13 cellular contexts compared by ENCODE assay signal in the genomic region with DNA sequence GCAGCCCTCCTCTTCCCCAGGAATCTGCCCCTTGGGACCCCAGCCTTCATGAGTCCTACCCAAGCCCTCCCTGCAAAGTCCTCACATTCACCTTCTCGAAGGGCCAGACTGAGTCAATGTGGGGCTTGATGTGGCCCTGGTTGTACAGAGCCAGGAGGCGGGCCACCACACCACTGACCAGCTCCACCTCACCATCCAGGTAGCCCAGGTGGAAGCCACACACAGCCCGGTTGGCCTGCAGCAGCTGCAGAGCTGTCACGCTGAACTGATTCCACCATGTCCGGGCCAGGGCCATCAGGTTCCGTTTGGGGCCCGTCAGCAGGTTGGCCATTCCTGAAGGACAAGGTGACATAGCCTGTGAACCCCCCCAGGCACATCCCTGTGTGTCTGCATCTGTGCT. TPM values are rescaled to one million over a fixed set of nuclear protein-coding genes. Genes with fewer than 3 reads are reported as not detected.
DNase-seq lines count a peak whose midpoint lies in the region; ATAC-seq and TF ChIP-seq lines count a peak whose summit lies in the region.
"Had no signal": no experiment of that assay in that cellular context is flagged by ENCODE, and none has a peak within 500 bp of the region (broad histone marks: within the 10 kb centered on the region; RNA-seq: fewer than 3 reads in every experiment).

No MANE protein-coding gene starts in this region.

- no peak for TF ChIP-seq POLR2A in breast epithelium (IDR thresholded peaks at IDR 0.05)

- TF ChIP-seq CTCF in breast epithelium (IDR thresholded peaks at IDR 0.05) (no peak), mammary epithelial cell (conservative IDR thresholded peaks at IDR 0.05 in 1 of 2, IDR thresholded peaks at IDR 0.05 in 1 of 2; ENCODE audit: extremely low read depth in 1 of 2, insufficient read depth in 1 of 2, low read depth in 1 of 2, low read length in 2 of 2) (no peak), neutrophil (IDR thresholded peaks at IDR 0.05) (no peak)

- H3K9ac ChIP-seq in mammary epithelial cell (ENCODE audit: insufficient read depth, low read length) (no peak overlapping the region), duodenal mucosa (ENCODE audit: low read depth in 1 of 2, low read length in 2 of 2) (no peak overlapping the region)

- in situ Hi-C loops in mammary epithelial cell (cut with MboI; ENCODE audit: low sequenced_read_pairs in 2 of 2) = loop anchor here in 1 of 2 donors (25.0 kb wide), 1 partner anchor 296 kb away; no protein-coding TSS in a partner anchor

- H4K20me1 ChIP-seq in mammary epithelial cell (ENCODE audit: insufficient read depth, low read length) = no peaks in the 10 kb centered on the region

- dilution Hi-C loops in mammary epithelial cell (cut with HindIII; ENCODE audit: low sequenced_read_pairs) = no loop called here

- no peak overlapping the region for H2AFZ ChIP-seq in mammary epithelial cell (ENCODE audit: low read depth, low read length)

- no peaks in the 10 kb centered on the region for H3K4me1 ChIP-seq in breast epithelium
- peaks cover 5% of the 10 kb centered on the region for H3K4me1 ChIP-seq in mammary epithelial cell (ENCODE audit: insufficient read depth, low read length)
- peaks cover 23 to 40% of the 10 kb centered on the region in 2 donors for H3K4me1 ChIP-seq in duodenal mucosa (ENCODE audit: control insufficient read depth in 1 of 2, insufficient read depth in 2 of 2, low read length in 2 of 2)
- H3K4me1 ChIP-seq in neutrophil (ENCODE audit: control insufficient read depth in 1 of 2, insufficient read depth in 1 of 2, low read depth in 1 of 2, low read length in 1 of 2) = peaks cover 52 to 57% of the 10 kb centered on the region in 2 experiments
- peaks cover 1% of the 10 kb centered on the region for H3K4me1 ChIP-seq in urinary bladder (ENCODE audit: insufficient read depth)

- peak overlapping the region; percentile 12 to 86 for H3K27ac ChIP-seq in breast epithelium
- H3K27ac ChIP-seq in mammary epithelial cell (ENCODE audit: insufficient read depth, low read depth, low read length) = no peak overlapping the region
- peak overlapping the region; percentile 35 for H3K27ac ChIP-seq in duodenal mucosa (ENCODE audit: low read depth, low read length)
- H3K27ac ChIP-seq in neutrophil = peak overlapping the region; percentile 55
- peak overlapping the region; percentile 7 for H3K27ac ChIP-seq in urinary bladder (ENCODE audit: low read depth)

- DNase-seq in breast epithelium (ENCODE audit: low spot score in 2 of 2) (no peak), mammary epithelial cell (no peak), NCI-H774 (lab: John Stamatoyannopoulos, UW) (no peak)
- DNase-seq: activated CD4-positive, alpha-beta T cell treated with anti-CD3 and anti-CD28 coated beads, Interleukin-2, amount 10 ng/mL, durations not matched to agents 7 days and 5 days; activated T-cell treated with anti-CD3 and anti-CD28 coated beads, Interleukin-2, amount 50 U/mL, for 1 hour; CD4-positive, CD25-positive, alpha-beta regulatory T cell; dorsolateral prefrontal cortex; NCI-H1436 treated with DMSO at 0.1 percent for 48 hours had no signal

- H3K9me3 ChIP-seq in breast epithelium (no peaks in the 10 kb centered on the region), mammary epithelial cell (replicated peaks; ENCODE audit: insufficient read depth, low read length) (no peaks in the 10 kb centered on the region), duodenal mucosa (ENCODE audit: control insufficient read depth in 1 of 2, low read length in 2 of 2) (no peaks in the 10 kb centered on the region), neutrophil (no peaks in the 10 kb centered on the region)

- ATAC-seq in GM19324 (IDR thresholded peaks at IDR 0.05; ENCODE audit: low FRiP score, unreplicated experiment) = no peak
- no peak for ATAC-seq in HG03280 (IDR thresholded peaks at IDR 0.05; ENCODE audit: unreplicated experiment)

- intact Hi-C loops in breast epithelium (cut with DNase I; ENCODE audit: low total_unique reads) (loop anchor here (10.0 kb wide), 1 partner anchor 329 kb away; no protein-coding TSS in a partner anchor), mammary epithelial cell (cut with micrococcal nuclease) (no loop called here)

- no peak overlapping the region for H3K4me3 ChIP-seq in breast epithelium
- H3K4me3 ChIP-seq in mammary epithelial cell (replicated peaks in 1 of 3; ENCODE audit: insufficient read depth in 1 of 3, low read depth in 2 of 3, low read length in 3 of 3) = no peak overlapping the region
- no peak overlapping the region for H3K4me3 ChIP-seq in duodenal mucosa (ENCODE audit: low read depth in 1 of 2, low read length in 2 of 2)
- H3K4me3 ChIP-seq in neutrophil (ENCODE audit: low read depth in 1 of 2, low read length in 1 of 2) = no peak overlapping the region
- no peak overlapping the region for H3K4me3 ChIP-seq in urinary bladder (ENCODE audit: low read depth, low read length)
- H3K4me3 ChIP-seq: dorsolateral prefrontal cortex had no signal

- no peaks in the 10 kb centered on the region for H3K27me3 ChIP-seq in breast epithelium
- no peaks in the 10 kb centered on the region for H3K27me3 ChIP-seq in mammary epithelial cell (ENCODE audit: insufficient read depth, low read length)
- H3K27me3 ChIP-seq in duodenal mucosa (ENCODE audit: control insufficient read depth in 1 of 2, insufficient read depth in 2 of 2, low read length in 2 of 2) = no peaks in the 10 kb centered on the region
- no peaks in the 10 kb centered on the region for H3K27me3 ChIP-seq in neutrophil
- H3K27me3 ChIP-seq: dorsolateral prefrontal cortex had no signal

- BruUV-seq in mammary epithelial cell (replicated peaks; lab: Mats Ljungman, UMichigan) = no TSS peak

- no peak overlapping the region for H3K4me2 ChIP-seq in mammary epithelial cell (ENCODE audit: insufficient read depth, low read depth, low read length)

- CTCF ChIA-PET in mammary epithelial cell (lab: Charles Lee; ENCODE audit: low non-redundant PET) = no interaction called here

- WGBS in mammary epithelial cell (ENCODE audit: low coverage, missing lambda C conversion rate) = 96% methylated on average over 4 of the region's 7 CpGs
- 85% methylated on average over 7 of the region's 7 CpGs for WGBS in urinary bladder

- H3K36me3 ChIP-seq in breast epithelium (peaks cover 5% of the 10 kb centered on the region), mammary epithelial cell (ENCODE audit: insufficient read depth, low read length) (no peaks in the 10 kb centered on the region), duodenal mucosa (ENCODE audit: control insufficient read depth in 1 of 2, insufficient read depth in 2 of 2, low read length in 2 of 2) (peaks cover 30 to 37% of the 10 kb centered on the region in 2 donors), neutrophil (peaks cover 53% of the 10 kb centered on the region), urinary bladder (ENCODE audit: insufficient read depth) (peaks cover 2% of the 10 kb centered on the region)

- peaks cover 20% of the 10 kb centered on the region for H3K79me2 ChIP-seq in mammary epithelial cell (ENCODE audit: insufficient read depth, low read length)

RNA-seq across cellular contexts. Expression of gene VAT1, which starts 6.0 kb away (rescaled TPM):
- total RNA-seq in breast epithelium = 100 to 1,000 TPM; 125 to 402 (median 173) TPM
- total RNA-seq in mammary epithelial cell = 100 to 1,000 TPM; 196 to 230 TPM
- polyA plus RNA-seq in mammary epithelial cell = 149 TPM
- polyA minus RNA-seq in mammary epithelial cell = 385 TPM
- 40.3 TPM for total RNA-seq in urinary bladder
- 175 TPM for polyA plus RNA-seq in urinary bladder

RNA-seq across cellular contexts. Expression of gene RND2, which starts 8.8 kb away (rescaled TPM):
- 1 to 10 TPM in 2 of 3 donors, under 1 TPM in 1; 0.16 to 2.0 (median 1.3) TPM for total RNA-seq in breast epithelium
- under 1 TPM; 0.17 to 0.85 TPM for total RNA-seq in mammary epithelial cell
- 0.20 TPM for polyA plus RNA-seq in mammary epithelial cell
- not detected for polyA minus RNA-seq in mammary epithelial cell
- total RNA-seq in urinary bladder = 1.6 TPM
- 1.5 TPM for polyA plus RNA-seq in urinary bladder
- total RNA-seq: CD4-positive, CD25-positive, alpha-beta regulatory T cell had no signal

RNA-seq across cellular contexts. Expression of gene IFI35, which starts 9.6 kb away (rescaled TPM):
- total RNA-seq in breast epithelium = 10 to 100 TPM; 16.2 to 42.3 (median 31.0) TPM
- total RNA-seq in mammary epithelial cell = 1 to 10 TPM; 6.7 to 7.3 TPM
- polyA plus RNA-seq in mammary epithelial cell = 8.3 TPM
- 12.2 TPM for polyA minus RNA-seq in mammary epithelial cell
- 11.4 TPM for total RNA-seq in urinary bladder
- polyA plus RNA-seq in urinary bladder = 34.8 TPM

RNA-seq across cellular contexts. Expression of gene RPL27, which starts 18.0 kb away (rescaled TPM):
- total RNA-seq in breast epithelium (1,000 to 10,000 TPM; 1,150 to 3,519 (median 1,958) TPM), mammary epithelial cell (1,000 to 10,000 TPM in 1 of 2 donors, 100 to 1,000 TPM in 1; 634 to 1,021 TPM), urinary bladder (1,142 TPM)
- polyA plus RNA-seq in mammary epithelial cell (3,340 TPM), urinary bladder (3,115 TPM)
- 1,201 TPM for polyA minus RNA-seq in mammary epithelial cell

RNA-seq across cellular contexts. Expression of gene RUNDC1, which starts 35.9 kb away (rescaled TPM):
- total RNA-seq in breast epithelium (10 to 100 TPM in 2 of 3 donors, 1 to 10 TPM in 1; 8.6 to 25.8 (median 22.3) TPM), mammary epithelial cell (10 to 100 TPM; 14.5 to 16.2 TPM), urinary bladder (9.9 TPM)
- polyA plus RNA-seq in mammary epithelial cell (12.6 TPM), urinary bladder (12.3 TPM)
- 12.5 TPM for polyA minus RNA-seq in mammary epithelial cell
